Comparison of ENCODE assay signal across 1 cellular context in the genomic region with DNA sequence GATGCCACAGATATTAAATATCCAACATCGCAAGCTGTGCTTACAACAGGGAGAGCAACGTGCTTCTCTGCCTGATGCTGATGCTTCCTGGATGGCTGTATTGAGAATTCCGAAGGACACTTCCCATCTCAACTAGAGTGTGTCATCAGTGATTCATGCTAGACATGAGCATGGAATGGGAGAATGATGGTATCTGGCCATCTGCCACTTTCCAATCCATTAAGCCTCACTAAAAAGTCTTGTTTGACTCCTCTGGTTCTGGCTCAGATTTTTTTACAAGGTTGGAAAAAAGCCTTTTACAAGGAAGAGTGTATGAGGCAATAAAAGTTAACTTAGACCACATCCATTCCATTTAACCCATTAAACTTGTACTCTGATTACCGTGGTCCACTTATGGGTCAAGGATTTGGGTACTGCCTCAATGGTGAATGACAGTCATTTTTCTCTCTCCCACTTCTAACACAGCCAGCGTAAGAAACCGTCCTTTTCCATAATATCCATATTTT.
TF ChIP-seq lines count a peak whose summit lies in the region.

No MANE protein-coding gene starts in this region.

TF ChIP-seq in HepG2, 621 proteins besides CTCF, POLR2A, EP300 and RAD21 (continued from another document):
- TF ChIP-seq, protein P1, sequence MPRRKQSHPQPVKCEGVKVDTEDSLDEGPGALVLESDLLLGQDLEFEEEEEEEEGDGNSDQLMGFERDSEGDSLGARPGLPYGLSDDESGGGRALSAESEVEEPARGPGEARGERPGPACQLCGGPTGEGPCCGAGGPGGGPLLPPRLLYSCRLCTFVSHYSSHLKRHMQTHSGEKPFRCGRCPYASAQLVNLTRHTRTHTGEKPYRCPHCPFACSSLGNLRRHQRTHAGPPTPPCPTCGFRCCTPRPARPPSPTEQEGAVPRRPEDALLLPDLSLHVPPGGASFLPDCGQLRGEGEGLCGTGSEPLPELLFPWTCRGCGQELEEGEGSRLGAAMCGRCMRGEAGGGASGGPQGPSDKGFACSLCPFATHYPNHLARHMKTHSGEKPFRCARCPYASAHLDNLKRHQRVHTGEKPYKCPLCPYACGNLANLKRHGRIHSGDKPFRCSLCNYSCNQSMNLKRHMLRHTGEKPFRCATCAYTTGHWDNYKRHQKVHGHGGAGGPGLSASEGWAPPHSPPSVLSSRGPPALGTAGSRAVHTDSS (CRISPR knock-in tag; conservative IDR thresholded peaks at IDR 0.05), result no peak
- TF ChIP-seq, protein P2, sequence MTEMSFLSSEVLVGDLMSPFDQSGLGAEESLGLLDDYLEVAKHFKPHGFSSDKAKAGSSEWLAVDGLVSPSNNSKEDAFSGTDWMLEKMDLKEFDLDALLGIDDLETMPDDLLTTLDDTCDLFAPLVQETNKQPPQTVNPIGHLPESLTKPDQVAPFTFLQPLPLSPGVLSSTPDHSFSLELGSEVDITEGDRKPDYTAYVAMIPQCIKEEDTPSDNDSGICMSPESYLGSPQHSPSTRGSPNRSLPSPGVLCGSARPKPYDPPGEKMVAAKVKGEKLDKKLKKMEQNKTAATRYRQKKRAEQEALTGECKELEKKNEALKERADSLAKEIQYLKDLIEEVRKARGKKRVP (CRISPR knock-in tag; IDR thresholded peaks at IDR 0.05), result no peak
- TF ChIP-seq MAFK (conservative IDR thresholded peaks at IDR 0.05 in 1 of 2, IDR thresholded peaks at IDR 0.05 in 1 of 2; ENCODE audit: low read length in 2 of 2), result no peak
TF ChIP-seq in HepG2: peak in this region for 0.
